Comparison of ENCODE assay signal across 14 cellular contexts in the genomic region with DNA sequence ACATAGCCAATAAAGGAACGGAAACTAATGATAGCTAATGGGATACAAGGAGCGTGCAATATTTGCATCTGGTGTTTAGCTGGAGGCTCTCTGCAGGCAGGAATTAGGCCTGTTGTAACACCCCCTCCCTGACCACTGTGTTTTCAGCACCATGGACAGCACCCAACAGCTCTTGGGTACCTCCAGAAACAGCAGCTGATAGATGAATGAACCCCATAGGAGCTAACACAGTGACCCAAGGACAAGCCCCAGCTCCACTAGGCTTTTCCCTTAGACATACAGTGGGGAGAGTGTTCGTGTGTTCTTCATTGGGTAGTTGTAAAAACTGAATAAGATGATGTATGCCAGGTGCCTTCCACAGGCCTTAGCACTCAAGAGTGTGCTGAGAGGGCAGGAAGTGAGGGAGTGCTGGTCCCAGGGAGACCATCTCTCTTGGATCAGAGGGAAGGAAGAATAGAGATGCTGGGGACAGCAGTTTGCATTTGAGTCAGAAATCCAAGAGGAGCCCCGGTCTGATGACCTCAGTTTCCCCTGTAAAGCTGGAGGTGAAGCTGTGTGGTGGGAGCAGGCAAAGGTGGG.
DNase-seq lines count a peak whose midpoint lies in the region; ATAC-seq and TF ChIP-seq lines count a peak whose summit lies in the region.
"Had no signal": no experiment of that assay in that cellular context is flagged by ENCODE, and none has a peak within 500 bp of the region (broad histone marks: within the 10 kb centered on the region; RNA-seq: fewer than 3 reads in every experiment).

No MANE protein-coding gene starts in this region.

- POLR2A ChIA-PET in HEK293 (lab: Yijun Ruan, JAX) = no interaction called here

- TF ChIP-seq CTCF in HEK293 (tag by site-specific recombination; IDR thresholded peaks at IDR 0.05) = no peak

- H3K36me3 ChIP-seq in HEK293 (ENCODE audit: control insufficient read depth in 2 of 2, insufficient read depth in 1 of 2, low read length in 2 of 2) = no peaks in the 10 kb centered on the region
- H3K36me3 ChIP-seq: neutrophil, Peyer's patch, stomach had no signal

- no peak for ATAC-seq in HG03039 (IDR thresholded peaks at IDR 0.05; ENCODE audit: unreplicated experiment)
- ATAC-seq: left cardiac atrium had no signal

- CTCF ChIA-PET in HEK293 (lab: Yijun Ruan, JAX) = interaction anchor here (0.6 to 2.6 kb wide), 3 partner anchors 18 to 179 kb away, joined by 3 to 8 read pairs (median 4); no protein-coding TSS in a partner anchor

- peak; percentile 29 for DNase-seq in DMS 273 (lab: John Stamatoyannopoulos, UW; ENCODE audit: unreplicated experiment)
- no peak for DNase-seq in DMS 273 treated with DMSO at 0.1 percent for 48 hours (lab: John Stamatoyannopoulos, UW)
- peak; percentile 18 for DNase-seq in SW480 (ENCODE audit: low spot score)
- DNase-seq in islet precursor cell = peak; percentile 60
- no peak for DNase-seq in activated gamma-delta T cell treated with Interleukin-2 at 50 U/mL for 16 hours
- DNase-seq in SW 1271 (lab: John Stamatoyannopoulos, UW) = no peak
- DNase-seq: left cardiac atrium, NCI-H2081 treated with DMSO at 0.1 percent for 48 hours, Peyer's patch, stomach had no signal

- H3K27ac ChIP-seq in HEK293 (ENCODE audit: extremely low read depth, low read depth, low read length) = no peak overlapping the region
- H3K27ac ChIP-seq: 22Rv1, neutrophil, Peyer's patch, stomach had no signal

- H3K9me3 ChIP-seq in HEK293 (ENCODE audit: control insufficient read depth, insufficient read depth, low read depth, low read length) = no peaks in the 10 kb centered on the region
- H3K9me3 ChIP-seq: neutrophil, Peyer's patch, stomach had no signal

- H3K4me1 ChIP-seq in HEK293 (ENCODE audit: control insufficient read depth, insufficient read depth, low read length) = no peaks in the 10 kb centered on the region
- H3K4me1 ChIP-seq: Peyer's patch, stomach had no signal

- no peak overlapping the region for H3K4me3 ChIP-seq in HEK293 (ENCODE audit: low read depth, low read length)
- H3K4me3 ChIP-seq: Peyer's patch, stomach had no signal

TF ChIP-seq in HEK293, 187 proteins besides CTCF, POLR2A, EP300 and RAD21:
- TF ChIP-seq REST (tag by site-specific recombination; IDR thresholded peaks at IDR 0.05) (peak; percentile 97), ZNF350 (tag by site-specific recombination; IDR thresholded peaks at IDR 0.05) (no peak)

Comparison
In these comparisons a context has a peak if more than half of its experiments do, and no peak if none do; other contexts are left out.
1. DNase-seq: peak in DMS 273 (single experiment), SW480 (single experiment) and islet precursor cell (single experiment); none in DMS 273 treated with DMSO at 0.1 percent for 48 hours (single experiment), activated gamma-delta T cell treated with Interleukin-2 at 50 U/mL for 16 hours (single experiment) and SW 1271 (0 of 2).